Comparison of ENCODE assay signal across 8 cellular contexts in the genomic region with DNA sequence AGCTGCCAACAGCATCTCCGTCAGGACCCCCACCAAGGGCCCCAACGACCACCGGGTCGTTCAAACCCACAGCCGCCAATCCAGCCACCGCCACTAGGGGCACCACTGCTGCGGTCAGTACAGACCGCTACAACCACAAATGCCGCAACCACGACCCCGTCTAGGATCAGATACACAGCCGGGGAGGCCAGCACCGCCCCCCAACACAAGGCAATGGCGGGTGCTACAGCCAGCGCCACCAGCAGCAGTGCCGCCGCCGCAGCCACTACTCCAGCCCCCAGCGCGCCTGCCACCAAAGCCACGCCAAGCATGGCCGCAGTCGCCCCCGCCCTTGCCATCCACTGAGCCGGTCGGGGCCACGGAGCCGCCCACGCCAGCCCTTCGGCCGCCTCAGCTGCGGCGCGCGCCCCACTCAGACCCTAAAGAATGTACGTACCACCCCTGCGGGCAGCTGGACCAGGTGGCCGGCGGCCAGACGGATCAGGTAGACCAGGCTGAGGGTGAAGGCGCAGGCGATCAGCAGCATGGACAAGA. TPM values are rescaled to one million over a fixed set of nuclear protein-coding genes. Genes with fewer than 3 reads are reported as not detected.
DNase-seq lines count a peak whose midpoint lies in the region; ATAC-seq, FAIRE-seq and TF ChIP-seq lines count a peak whose summit lies in the region.

No MANE protein-coding gene starts in this region.

- H3K27me3 ChIP-seq in Peyer's patch (no peaks in the 10 kb centered on the region), neuron (ENCODE audit: insufficient read depth, low read length) (no peaks in the 10 kb centered on the region), subcutaneous abdominal adipose tissue (ENCODE audit: control insufficient read depth in 5 of 5, insufficient read depth in 4 of 5, low read length in 5 of 5) (no peaks in the 10 kb centered on the region)

- H3K4me1 ChIP-seq in Peyer's patch = peaks cover 0 to 12% (median 2%) of the 10 kb centered on the region in 4 donors
- no peaks in the 10 kb centered on the region for H3K4me1 ChIP-seq in neuron (ENCODE audit: insufficient read depth, low read length)
- peaks cover 0 to 28% (median 16%) of the 10 kb centered on the region in 5 donors for H3K4me1 ChIP-seq in subcutaneous abdominal adipose tissue (ENCODE audit: control insufficient read depth in 5 of 5, insufficient read depth in 5 of 5, low read length in 5 of 5)

- TF ChIP-seq POLR2A in Peyer's patch (IDR thresholded peaks at IDR 0.05) = no peak

- H2AFZ ChIP-seq in neuron (ENCODE audit: low read depth, low read length) = peak overlapping the region; percentile 68

- no peaks in the 10 kb centered on the region for H3K9me3 ChIP-seq in Peyer's patch
- H3K9me3 ChIP-seq in neuron (ENCODE audit: low read length) = no peaks in the 10 kb centered on the region
- no peaks in the 10 kb centered on the region for H3K9me3 ChIP-seq in subcutaneous abdominal adipose tissue (ENCODE audit: control insufficient read depth in 5 of 5, low read length in 5 of 5)

- DNase-seq in D341Med (ENCODE audit: low spot score) = peak; percentile 81
- peak; percentile 20 for DNase-seq in HTR-8/SVneo (ENCODE audit: insufficient read length, low spot score)
- peak; percentile 71 to 85 (median 81) for DNase-seq in Peyer's patch
- DNase-seq in activated gamma-delta T cell treated with Interleukin-2 at 50 U/mL for 16 hours = peak; percentile 55
- peak; percentile 68 for DNase-seq in foreskin melanocyte

- FAIRE-seq in HTR-8/SVneo (lab: Jason Lieb, UNC) = no peak

- TF ChIP-seq CTCF in Peyer's patch (IDR thresholded peaks at IDR 0.05) = peak; percentile 50 to 85 (median 74)

- H3K36me3 ChIP-seq in Peyer's patch (peaks cover 0 to 16% (median 0%) of the 10 kb centered on the region in 3 donors), neuron (ENCODE audit: insufficient read depth, low read length) (peaks cover 18% of the 10 kb centered on the region), subcutaneous abdominal adipose tissue (ENCODE audit: control insufficient read depth in 5 of 5, insufficient read depth in 5 of 5, low read length in 5 of 5) (peaks cover under 1 to 4% (median 2%) of the 10 kb centered on the region in 5 donors)

- H3K4me3 ChIP-seq in Peyer's patch (peak overlapping the region; percentile 82 to 93 (median 87)), neuron (ENCODE audit: low read length) (peak overlapping the region; percentile 70), subcutaneous abdominal adipose tissue (ENCODE audit: low read depth in 1 of 5, low read length in 5 of 5) (peak overlapping the region; percentile 80 to 91 (median 91))

- peak overlapping the region in 4 of 5 donors; percentile 81 to 88 (median 84) for H3K9ac ChIP-seq in subcutaneous abdominal adipose tissue (ENCODE audit: low read length in 5 of 5)

- H3K27ac ChIP-seq in Peyer's patch (peak overlapping the region; percentile 93 to 98 (median 96)), subcutaneous abdominal adipose tissue (ENCODE audit: low read depth, low read length) (peak overlapping the region; percentile 95)

- peak; percentile 26 for ATAC-seq in GM21390 (IDR thresholded peaks at IDR 0.05; ENCODE audit: unreplicated experiment)

RNA-seq across cellular contexts. Expression of gene CYP51A1, which starts 0.5 kb away (rescaled TPM):
- 100 to 1,000 TPM in 2 of 4 donors, 10 to 100 TPM in 2; 11.6 to 137 (median 105) TPM for total RNA-seq in Peyer's patch

RNA-seq across cellular contexts. Expression of gene LRRD1, which starts 45.1 kb away (rescaled TPM):
- total RNA-seq in Peyer's patch = under 1 TPM in 1 of 4 donors, not detected in 3; 0.57 TPM

Comparison
In these comparisons a context has a peak if more than half of its experiments do, and no peak if none do; other contexts are left out.
1. Peak in every context shown above with its lines: DNase-seq, ATAC-seq, H3K4me3 ChIP-seq and H3K27ac ChIP-seq.
2. DNase-seq: peak in every context shown above with its lines; median percentile 81 in D341Med; 81 in Peyer's patch; 68 in foreskin melanocyte; 55 in activated gamma-delta T cell treated with Interleukin-2 at 50 U/mL for 16 hours; 20 in HTR-8/SVneo.